ENCODE assay signal across 8 cellular contexts in genomic region chr7:78018541-78019456, GRCh38.
A peak's percentile ranks its signal among the peaks of the same experiment; 100 is the strongest.
DNase-seq lines count a peak whose midpoint lies in the region; ATAC-seq and TF ChIP-seq lines count a peak whose summit lies in the region.

No MANE protein-coding gene starts in this region.

- intact Hi-C loops in activated CD4-positive, alpha-beta memory T cell treated with anti-CD3 and anti-CD28 coated beads for 36 hours (cut with micrococcal nuclease): no loop called here

- no peaks in the 10 kb centered on the region for H3K36me3 Mint-ChIP-seq in CD4-positive, CD25-positive, alpha-beta regulatory T cell
- H3K36me3 Mint-ChIP-seq in activated CD4-positive, alpha-beta memory T cell treated with anti-CD3 and anti-CD28 coated beads for 36 hours: no peaks in the 10 kb centered on the region
- H3K36me3 Mint-ChIP-seq in neural progenitor cell: no peaks in the 10 kb centered on the region

- peak in 1 of 2 donors; percentile 13 for ATAC-seq in CD4-positive, CD25-positive, alpha-beta regulatory T cell (ENCODE audit: low read depth in 2 of 2)
- ATAC-seq in GM19452 (IDR thresholded peaks at IDR 0.05; ENCODE audit: unreplicated experiment): peak; percentile 22

- H2AFZ ChIP-seq in Loucy (ENCODE audit: low read length) (peak overlapping the region; percentile 75), neural progenitor cell (replicated peaks) (peak overlapping the region; percentile 57)

- H3K79me2 ChIP-seq in Loucy (ENCODE audit: insufficient read depth, low read length) (no peaks in the 10 kb centered on the region), neural progenitor cell (ENCODE audit: low read depth) (no peaks in the 10 kb centered on the region)

- POLR2A ChIA-PET in activated CD4-positive, alpha-beta memory T cell treated with anti-CD3 and anti-CD28 coated beads for 36 hours (lab: Charles Lee): interaction anchor here (0.6 kb wide), 1 partner anchor 120 kb away, joined by 3 read pairs; no protein-coding TSS in a partner anchor

- H3F3A ChIP-seq in Loucy (ENCODE audit: low read depth) (peaks cover 4% of the 10 kb centered on the region; the same call in 1 of the 2 replicates), neural progenitor cell (ENCODE audit: low read depth) (peaks cover 20% of the 10 kb centered on the region)

- H3K4me1 Mint-ChIP-seq in CD4-positive, CD25-positive, alpha-beta regulatory T cell: peaks cover 4 to 16% (median 7%) of the 10 kb centered on the region in 4 donors
- H3K4me1 Mint-ChIP-seq in activated CD4-positive, alpha-beta memory T cell treated with anti-CD3 and anti-CD28 coated beads for 36 hours (ENCODE audit: low read depth): peaks cover 13% of the 10 kb centered on the region
- peaks cover 52% of the 10 kb centered on the region for H3K4me1 Mint-ChIP-seq in neural progenitor cell

- H3K27me3 Mint-ChIP-seq in CD4-positive, CD25-positive, alpha-beta regulatory T cell: peaks cover 32% of the 10 kb centered on the region
- peaks cover 13% of the 10 kb centered on the region for H3K27me3 Mint-ChIP-seq in activated CD4-positive, alpha-beta memory T cell treated with anti-CD3 and anti-CD28 coated beads for 36 hours
- peaks cover 5% of the 10 kb centered on the region for H3K27me3 Mint-ChIP-seq in neural progenitor cell (ENCODE audit: insufficient read depth, low read depth)

- TF ChIP-seq CTCF in Loucy (conservative IDR thresholded peaks at IDR 0.05; ENCODE audit: low read length) (no peak), fibroblast of pulmonary artery (IDR thresholded peaks at IDR 0.05; ENCODE audit: low read length, missing control alignments) (peak; percentile 29), neural progenitor cell (IDR thresholded peaks at IDR 0.05) (no peak)

- H3K9me3 Mint-ChIP-seq in CD4-positive, CD25-positive, alpha-beta regulatory T cell: peaks cover 0 to 2% (median 0%) of the 10 kb centered on the region in 7 donors
- H3K9me3 Mint-ChIP-seq in activated CD4-positive, alpha-beta memory T cell treated with anti-CD3 and anti-CD28 coated beads for 36 hours: no peaks in the 10 kb centered on the region
- no peaks in the 10 kb centered on the region for H3K9me3 Mint-ChIP-seq in neural progenitor cell

- H3K4me3 ChIP-seq in CD4-positive, CD25-positive, alpha-beta regulatory T cell (ENCODE audit: low read depth, low read length): no peak overlapping the region
- H3K4me3 ChIP-seq in Loucy (ENCODE audit: low read length, poor library complexity, severe bottlenecking) (peak overlapping the region; percentile 74), fibroblast of pulmonary artery (replicated peaks; ENCODE audit: low read depth, low read length) (peak overlapping the region; percentile 50), neural progenitor cell (peak overlapping the region; percentile 48)

- no peak overlapping the region for H3K27ac ChIP-seq in CD4-positive, CD25-positive, alpha-beta regulatory T cell (ENCODE audit: insufficient read depth, low read length, poor library complexity, severe bottlenecking)
- H3K27ac ChIP-seq in neural progenitor cell: no peak overlapping the region

- CTCF ChIA-PET in activated CD4-positive, alpha-beta memory T cell treated with anti-CD3 and anti-CD28 coated beads for 36 hours (lab: Charles Lee): interaction anchor here (0.8 to 3.9 kb wide), 5 partner anchors 18 to 367 kb away, joined by 3 to 66 read pairs (median 11); no protein-coding TSS in a partner anchor

- no peaks in the 10 kb centered on the region for H3K9me3 ChIP-seq in CD4-positive, CD25-positive, alpha-beta regulatory T cell (ENCODE audit: control insufficient read depth in 2 of 2, low read length in 2 of 2)
- no peaks in the 10 kb centered on the region for H3K9me3 ChIP-seq in Loucy (ENCODE audit: insufficient read depth, low read depth, low read length)
- no peaks in the 10 kb centered on the region for H3K9me3 ChIP-seq in neural progenitor cell (ENCODE audit: low read depth)

- H4K20me1 ChIP-seq in Loucy (ENCODE audit: insufficient read depth, low read length, poor library complexity, severe bottlenecking) (no peaks in the 10 kb centered on the region), neural progenitor cell (ENCODE audit: low read depth) (no peaks in the 10 kb centered on the region)

- no peaks in the 10 kb centered on the region for H3K36me3 ChIP-seq in CD4-positive, CD25-positive, alpha-beta regulatory T cell (ENCODE audit: control insufficient read depth, insufficient read depth, low read length)
- H3K36me3 ChIP-seq in Loucy (ENCODE audit: insufficient read depth, low read length) (no peaks in the 10 kb centered on the region), neural progenitor cell (no peaks in the 10 kb centered on the region)

- DNase-seq in CD4-positive, CD25-positive, alpha-beta regulatory T cell: peak in 1 of 3 donors; percentile 11
- peak; percentile 21 for DNase-seq in activated CD4-positive, alpha-beta memory T cell treated with anti-CD3 and anti-CD28 coated beads for 36 hours
- peak; percentile 47 for DNase-seq in fibroblast of pulmonary artery (ENCODE audit: low read depth)
- DNase-seq in neural progenitor cell (ENCODE audit: low spot score): peak; percentile 51
- DNase-seq in SIG-M5 (lab: John Stamatoyannopoulos, UW): no peak
- DNase-seq in NCI-H1048 (lab: John Stamatoyannopoulos, UW): no peak

- H3K9ac ChIP-seq in Loucy (ENCODE audit: low read depth, low read length, poor library complexity, severe bottlenecking): peak overlapping the region; percentile 55
- no peak overlapping the region for H3K9ac ChIP-seq in neural progenitor cell

- peaks cover 14% of the 10 kb centered on the region for H3K27me3 ChIP-seq in CD4-positive, CD25-positive, alpha-beta regulatory T cell (ENCODE audit: control insufficient read depth, insufficient read depth, low read length)
- H3K27me3 ChIP-seq in Loucy (ENCODE audit: insufficient read depth, low read length, poor library complexity, severe bottlenecking) (no peaks in the 10 kb centered on the region), neural progenitor cell (peaks cover 12% of the 10 kb centered on the region)

- H3K9me2 ChIP-seq in Loucy (replicated peaks; ENCODE audit: low read depth, low read length): no peaks in the 10 kb centered on the region

- H3K4me3 Mint-ChIP-seq in CD4-positive, CD25-positive, alpha-beta regulatory T cell: peak overlapping the region; percentile 77 to 86 (median 82)
- H3K4me3 Mint-ChIP-seq in activated CD4-positive, alpha-beta memory T cell treated with anti-CD3 and anti-CD28 coated beads for 36 hours: peak overlapping the region; percentile 77
- peak overlapping the region; percentile 87 for H3K4me3 Mint-ChIP-seq in neural progenitor cell

- H3K4me2 ChIP-seq in Loucy (ENCODE audit: low read depth, low read length, poor library complexity, severe bottlenecking): peak overlapping the region; percentile 60
- H3K4me2 ChIP-seq in neural progenitor cell: peak overlapping the region; percentile 79

- H3K27ac Mint-ChIP-seq in CD4-positive, CD25-positive, alpha-beta regulatory T cell: peak overlapping the region in 1 of 3 donors; percentile 27
- no peak overlapping the region for H3K27ac Mint-ChIP-seq in activated CD4-positive, alpha-beta memory T cell treated with anti-CD3 and anti-CD28 coated beads for 36 hours
- H3K27ac Mint-ChIP-seq in neural progenitor cell: peak overlapping the region; percentile 85

- H3K4me1 ChIP-seq in CD4-positive, CD25-positive, alpha-beta regulatory T cell (ENCODE audit: control insufficient read depth, insufficient read depth, low read length, poor library complexity, severe bottlenecking): no peaks in the 10 kb centered on the region
- peaks cover 7% of the 10 kb centered on the region for H3K4me1 ChIP-seq in Loucy (ENCODE audit: insufficient read depth, low read length, poor library complexity, severe bottlenecking)
- peaks cover 19% of the 10 kb centered on the region for H3K4me1 ChIP-seq in neural progenitor cell

Comparison
In these comparisons a context has a peak if more than half of its experiments do, and no peak if none do; other contexts are left out.
1. DNase-seq: peak in activated CD4-positive, alpha-beta memory T cell treated with anti-CD3 and anti-CD28 coated beads for 36 hours (single experiment), fibroblast of pulmonary artery (single experiment) and neural progenitor cell (single experiment); none in SIG-M5 (single experiment) and NCI-H1048 (single experiment).
2. Peak in every context shown above with its lines, with median percentiles within 50 percentile points of each other: H3K4me3 Mint-ChIP-seq.